ENCODE assay signal across 13 cellular contexts in genomic region chr1:20080441-20081330, GRCh38. TPM values are rescaled to one million over a fixed set of nuclear protein-coding genes. Genes with fewer than 3 reads are reported as not detected.
A peak's percentile ranks its signal among the peaks of the same experiment; 100 is the strongest.
DNase-seq lines count a peak whose midpoint lies in the region; ATAC-seq and TF ChIP-seq lines count a peak whose summit lies in the region.
"Had no signal": no experiment of that assay in that cellular context is flagged by ENCODE, and none has a peak within 500 bp of the region (broad histone marks: within the 10 kb centered on the region; RNA-seq: fewer than 3 reads in every experiment).

No MANE protein-coding gene starts in this region.

- CTCF ChIA-PET in PC-3 (lab: Charles Lee): no interaction called here

- ATAC-seq in GM21737 (IDR thresholded peaks at IDR 0.05; ENCODE audit: unreplicated experiment): peak; percentile 51
- ATAC-seq in PC-3: no peak
- ATAC-seq in left lung: peak; percentile 33
- no peak for ATAC-seq in gastrocnemius medialis
- ATAC-seq in GM21576 (IDR thresholded peaks at IDR 0.05; ENCODE audit: unreplicated experiment): no peak

- no peak overlapping the region for H3K9ac ChIP-seq in PC-3 (ENCODE audit: low read length)

- no TSS peak for BruUV-seq in PC-3 (replicated peaks; lab: Mats Ljungman, UMichigan)

- H3K4me3 ChIP-seq in PC-3 (ENCODE audit: low read length): no peak overlapping the region
- no peak overlapping the region for H3K4me3 ChIP-seq in left lung
- no peak overlapping the region for H3K4me3 ChIP-seq in gastrocnemius medialis
- H3K4me3 ChIP-seq: adrenal gland, tibial nerve had no signal

- H3K9me2 ChIP-seq in PC-3 (replicated peaks; ENCODE audit: low read length): no peaks in the 10 kb centered on the region

- DNase-seq in GDM1 (lab: John Stamatoyannopoulos, UW): peak; percentile 60
- DNase-seq in PC-3: peak; percentile 20
- DNase-seq in left lung: no peak
- DNase-seq in gastrocnemius medialis: no peak
- DNase-seq in NCI-H774 (lab: John Stamatoyannopoulos, UW): no peak
- no peak for DNase-seq in NCI-H1092 treated with DMSO at 0.1 percent for 48 hours (lab: John Stamatoyannopoulos, UW)
- DNase-seq: Caco-2, HFFc6 had no signal

- POLR2A ChIA-PET in PC-3 (lab: Charles Lee; ENCODE audit: unreplicated experiment): interaction anchor here (0.6 kb wide), 1 partner anchor 1558 kb away, joined by 4 read pairs; no protein-coding TSS in a partner anchor

- no peak for TF ChIP-seq POLR2A in gastrocnemius medialis (IDR thresholded peaks at IDR 0.05)

- H3K27me3 ChIP-seq in PC-3 (ENCODE audit: low read length): no peaks in the 10 kb centered on the region
- peaks cover 0 to 24% of the 10 kb centered on the region in 2 donors for H3K27me3 ChIP-seq in left lung
- H3K27me3 ChIP-seq in gastrocnemius medialis: peaks cover 3 to 14% (median 9%) of the 10 kb centered on the region in 3 donors
- H3K27me3 ChIP-seq: adrenal gland had no signal

- in situ Hi-C loops in gastrocnemius medialis (cut with MboI; ENCODE audit: low sequenced_read_pairs in 4 of 4): no loop called here

- intact Hi-C loops in PC-3 (cut with micrococcal nuclease): no loop called here
- intact Hi-C loops in left lung (cut with DNase I): no loop called here
- intact Hi-C loops in gastrocnemius medialis (cut with DNase I; ENCODE audit: low total_unique reads): no loop called here

- H3K4me2 ChIP-seq in PC-3 (ENCODE audit: low read length): no peak overlapping the region

- TF ChIP-seq CTCF in PC-3 (conservative IDR thresholded peaks at IDR 0.05; ENCODE audit: low read depth, low read length) (no peak), left lung (IDR thresholded peaks at IDR 0.05) (no peak), gastrocnemius medialis (IDR thresholded peaks at IDR 0.05 in 4 of 5, conservative IDR thresholded peaks at IDR 0.05 in 1 of 5) (no peak)

- H3K27ac ChIP-seq in PC-3 (ENCODE audit: low read length) (no peak overlapping the region), left lung (no peak overlapping the region), gastrocnemius medialis (no peak overlapping the region)
- H3K27ac ChIP-seq: adrenal gland, tibial nerve had no signal

- H3K9me3 ChIP-seq in PC-3 (ENCODE audit: low read length) (no peaks in the 10 kb centered on the region), left lung (no peaks in the 10 kb centered on the region), gastrocnemius medialis (no peaks in the 10 kb centered on the region)
- H3K9me3 ChIP-seq: adrenal gland, Caco-2, tibial nerve had no signal

- H2AFZ ChIP-seq in PC-3 (ENCODE audit: low read length): no peak overlapping the region

- H4K20me1 ChIP-seq in PC-3 (ENCODE audit: low read length): no peaks in the 10 kb centered on the region

- H3F3A ChIP-seq in PC-3 (ENCODE audit: low read length, unreplicated experiment): no peaks in the 10 kb centered on the region

- H3K79me2 ChIP-seq in PC-3 (ENCODE audit: low read length): no peaks in the 10 kb centered on the region

- H3K4me1 ChIP-seq in PC-3 (ENCODE audit: insufficient read depth, low read length) (0 out of 2 replicates have a peak, but pooled peaks cover 4% of the 10 kb centered on the region), left lung (peaks cover 0 to 3% of the 10 kb centered on the region in 2 donors), gastrocnemius medialis (no peaks in the 10 kb centered on the region)
- H3K4me1 ChIP-seq: adrenal gland, tibial nerve had no signal

- H3K36me3 ChIP-seq in PC-3 (ENCODE audit: low read depth, low read length) (no peaks in the 10 kb centered on the region), left lung (no peaks in the 10 kb centered on the region), gastrocnemius medialis (no peaks in the 10 kb centered on the region)
- H3K36me3 ChIP-seq: adrenal gland, tibial nerve had no signal

RNA-seq across cellular contexts. Expression of gene PLA2G5, which starts 10.7 kb away (rescaled TPM):
- total RNA-seq in PC-3 (2014; rRNA removed) (not detected in 2 replicates), left lung (1 to 10 TPM; 4.9 to 5.5 TPM), gastrocnemius medialis (not detected)
- total RNA-seq: Caco-2, HFFc6 had no signal

RNA-seq across cellular contexts. Expression of gene PLA2G2D, which starts 38.6 kb away (rescaled TPM):
- total RNA-seq in PC-3 (2014; rRNA removed): not detected in 2 replicates
- total RNA-seq in left lung: not detected
- not detected for total RNA-seq in gastrocnemius medialis
- total RNA-seq: adrenal gland, Caco-2, HFFc6, omental fat pad, tibial nerve had no signal

RNA-seq across cellular contexts. Expression of gene PLA2G2F, which starts 58.4 kb away (rescaled TPM):
- total RNA-seq in PC-3 (2014; rRNA removed) (0.18 TPM in 1 of 2 replicates, not detected in the other), left lung (not detected), gastrocnemius medialis (not detected)
- total RNA-seq: adrenal gland, Caco-2, HFFc6, omental fat pad, tibial nerve had no signal

Comparison
In these comparisons a context has a peak if more than half of its experiments do, and no peak if none do; other contexts are left out.
1. DNase-seq: peak in GDM1 (single experiment) and PC-3 (single experiment); none in left lung (0 of 2), gastrocnemius medialis (0 of 2), NCI-H774 (single experiment) and NCI-H1092 treated with DMSO at 0.1 percent for 48 hours (single experiment).
2. ATAC-seq: peak in GM21737 (single experiment) and left lung (single experiment); none in PC-3 (single experiment), gastrocnemius medialis (0 of 2) and GM21576 (single experiment).